Comparison of ENCODE assay signal across 17 cellular contexts in the genomic region with DNA sequence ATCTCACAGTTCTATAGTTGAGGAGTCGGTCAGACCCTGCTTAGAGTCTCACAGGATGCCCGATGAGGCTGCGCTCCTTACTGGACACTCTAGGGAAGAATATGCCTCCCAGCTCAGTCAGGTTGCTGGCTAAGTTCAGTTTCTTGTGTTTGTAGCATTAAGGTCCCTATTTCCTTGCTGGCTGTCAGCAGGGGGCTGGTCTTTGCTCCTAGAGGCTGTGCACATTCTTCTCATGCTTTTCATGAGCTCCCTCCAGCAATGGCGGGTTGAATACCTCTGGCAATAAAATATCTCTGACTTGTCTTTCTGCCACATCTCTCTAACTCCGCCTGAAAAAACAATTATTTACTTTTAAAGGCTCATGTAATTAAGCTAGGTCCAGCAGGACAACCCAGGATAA.
DNase-seq lines count a peak whose midpoint lies in the region; ATAC-seq, FAIRE-seq and TF ChIP-seq lines count a peak whose summit lies in the region.
"Had no signal": no experiment of that assay in that cellular context is flagged by ENCODE, and none has a peak within 500 bp of the region (broad histone marks: within the 10 kb centered on the region; RNA-seq: fewer than 3 reads in every experiment).

No MANE protein-coding gene starts in this region.

- intact Hi-C loops in kidney (cut with DNase I): no loop called here

- no peaks in the 10 kb centered on the region for H3K9me3 ChIP-seq in kidney (ENCODE audit: control insufficient read depth in 1 of 2, low read length in 2 of 2)
- H3K9me3 ChIP-seq: A549; BLaER1 treated with 17β-estradiol and CSF1 and Interleukin-3, amounts not matched to agents 10 nM and 100 nM; MG63 had no signal

- no peak for FAIRE-seq in kidney (lab: Jason Lieb, UNC)
- FAIRE-seq: A549, GM19239 had no signal

- no peaks in the 10 kb centered on the region for H3K27me3 Mint-ChIP-seq in WTC11 (ENCODE audit: low read depth)

- no peaks in the 10 kb centered on the region for H3K9me3 Mint-ChIP-seq in WTC11
- H3K9me3 Mint-ChIP-seq: CD8-positive, alpha-beta memory T cell had no signal

- ATAC-seq in WTC11: peak; percentile 67
- no peak for ATAC-seq in HG02970 (IDR thresholded peaks at IDR 0.05; ENCODE audit: low FRiP score, unreplicated experiment)
- ATAC-seq in HG03097 (IDR thresholded peaks at IDR 0.05; ENCODE audit: low FRiP score, unreplicated experiment): no peak
- ATAC-seq: A549, HCT116 had no signal

- DNase-seq in ELF-1 (ENCODE audit: low read depth, low spot score) (peak; percentile 66), WTC11 (ENCODE audit: low spot score) (peak; percentile 28), kidney tubule cell (ENCODE audit: low spot score) (peak; percentile 15), renal cortical epithelial cell (ENCODE audit: low read depth) (peak; percentile 55), kidney (no peak)
- DNase-seq: CD8-positive, alpha-beta memory T cell; MG63; NCI-H1092; NCI-H2081 treated with DMSO at 0.1 percent for 48 hours; NCI-H524 had no signal

- H3K36me3 Mint-ChIP-seq in WTC11: no peaks in the 10 kb centered on the region
- H3K36me3 Mint-ChIP-seq: CD8-positive, alpha-beta memory T cell had no signal

- CTCF ChIA-PET in WTC11 (lab: Charles Lee): interaction anchor here (0.8 to 2.2 kb wide), 5 partner anchors 9 to 451 kb away, joined by 3 to 8 read pairs (median 3); no protein-coding TSS in a partner anchor

- peaks cover 42% of the 10 kb centered on the region for H3K4me1 Mint-ChIP-seq in WTC11
- H3K4me1 Mint-ChIP-seq: CD8-positive, alpha-beta memory T cell had no signal

- H3K4me3 ChIP-seq in kidney (ENCODE audit: low read length in 2 of 2): no peak overlapping the region
- H3K4me3 ChIP-seq: A549; BLaER1 treated with 17β-estradiol and CSF1 and Interleukin-3, amounts not matched to agents 10 nM and 100 nM; MG63 had no signal

- no peaks in the 10 kb centered on the region for H3K4me1 ChIP-seq in kidney (ENCODE audit: control insufficient read depth in 1 of 2, insufficient read depth in 1 of 2, low read depth in 1 of 2, low read length in 2 of 2)
- H3K4me1 ChIP-seq: A549; BLaER1 treated with 17β-estradiol and CSF1 and Interleukin-3, amounts not matched to agents 10 nM and 100 nM had no signal

- no peak overlapping the region for H3K4me3 Mint-ChIP-seq in WTC11
- H3K4me3 Mint-ChIP-seq: CD8-positive, alpha-beta memory T cell had no signal

- H3K27ac Mint-ChIP-seq in WTC11: no peak overlapping the region
- H3K27ac Mint-ChIP-seq: CD8-positive, alpha-beta memory T cell had no signal

- POLR2A ChIA-PET in WTC11 (lab: Charles Lee): no interaction called here

- no peak overlapping the region for H3K27ac ChIP-seq in kidney (ENCODE audit: low read depth in 2 of 2, low read length in 2 of 2)
- H3K27ac ChIP-seq: A549; BLaER1 treated with 17β-estradiol and CSF1 and Interleukin-3, amounts not matched to agents 10 nM and 100 nM; KMS-11 had no signal

- no peak overlapping the region for H3K9ac ChIP-seq in kidney (ENCODE audit: low read length in 2 of 2)
- H3K9ac ChIP-seq: BLaER1 treated with 17β-estradiol and CSF1 and Interleukin-3, amounts not matched to agents 10 nM and 100 nM; KMS-11 had no signal

- no peak for TF ChIP-seq CTCF in WTC11 (IDR thresholded peaks at IDR 0.05)
- no peak for TF ChIP-seq CTCF in kidney (IDR thresholded peaks at IDR 0.05; ENCODE audit: borderline replicate concordance, extremely low read depth, insufficient read depth)

- no peaks in the 10 kb centered on the region for H3K36me3 ChIP-seq in kidney (ENCODE audit: control insufficient read depth in 1 of 2, insufficient read depth in 2 of 2, low read length in 2 of 2)
- H3K36me3 ChIP-seq: BLaER1 treated with 17β-estradiol and CSF1 and Interleukin-3, amounts not matched to agents 10 nM and 100 nM; MG63 had no signal

TF ChIP-seq in WTC11, 78 proteins besides CTCF, POLR2A, EP300 and RAD21:
- no peak for TF ChIP-seq FOXP1 (CRISPR knock-in tag; IDR thresholded peaks at IDR 0.05; ENCODE audit: borderline replicate concordance)
- TF ChIP-seq, protein P1, sequence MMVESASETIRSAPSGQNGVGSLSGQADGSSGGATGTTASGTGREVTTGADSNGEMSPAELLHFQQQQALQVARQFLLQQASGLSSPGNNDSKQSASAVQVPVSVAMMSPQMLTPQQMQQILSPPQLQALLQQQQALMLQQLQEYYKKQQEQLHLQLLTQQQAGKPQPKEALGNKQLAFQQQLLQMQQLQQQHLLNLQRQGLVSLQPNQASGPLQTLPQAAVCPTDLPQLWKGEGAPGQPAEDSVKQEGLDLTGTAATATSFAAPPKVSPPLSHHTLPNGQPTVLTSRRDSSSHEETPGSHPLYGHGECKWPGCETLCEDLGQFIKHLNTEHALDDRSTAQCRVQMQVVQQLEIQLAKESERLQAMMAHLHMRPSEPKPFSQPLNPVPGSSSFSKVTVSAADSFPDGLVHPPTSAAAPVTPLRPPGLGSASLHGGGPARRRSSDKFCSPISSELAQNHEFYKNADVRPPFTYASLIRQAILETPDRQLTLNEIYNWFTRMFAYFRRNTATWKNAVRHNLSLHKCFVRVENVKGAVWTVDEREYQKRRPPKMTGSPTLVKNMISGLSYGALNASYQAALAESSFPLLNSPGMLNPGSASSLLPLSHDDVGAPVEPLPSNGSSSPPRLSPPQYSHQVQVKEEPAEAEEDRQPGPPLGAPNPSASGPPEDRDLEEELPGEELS (CRISPR knock-in tag; IDR thresholded peaks at IDR 0.05): no peak
- TF ChIP-seq, protein P2, sequence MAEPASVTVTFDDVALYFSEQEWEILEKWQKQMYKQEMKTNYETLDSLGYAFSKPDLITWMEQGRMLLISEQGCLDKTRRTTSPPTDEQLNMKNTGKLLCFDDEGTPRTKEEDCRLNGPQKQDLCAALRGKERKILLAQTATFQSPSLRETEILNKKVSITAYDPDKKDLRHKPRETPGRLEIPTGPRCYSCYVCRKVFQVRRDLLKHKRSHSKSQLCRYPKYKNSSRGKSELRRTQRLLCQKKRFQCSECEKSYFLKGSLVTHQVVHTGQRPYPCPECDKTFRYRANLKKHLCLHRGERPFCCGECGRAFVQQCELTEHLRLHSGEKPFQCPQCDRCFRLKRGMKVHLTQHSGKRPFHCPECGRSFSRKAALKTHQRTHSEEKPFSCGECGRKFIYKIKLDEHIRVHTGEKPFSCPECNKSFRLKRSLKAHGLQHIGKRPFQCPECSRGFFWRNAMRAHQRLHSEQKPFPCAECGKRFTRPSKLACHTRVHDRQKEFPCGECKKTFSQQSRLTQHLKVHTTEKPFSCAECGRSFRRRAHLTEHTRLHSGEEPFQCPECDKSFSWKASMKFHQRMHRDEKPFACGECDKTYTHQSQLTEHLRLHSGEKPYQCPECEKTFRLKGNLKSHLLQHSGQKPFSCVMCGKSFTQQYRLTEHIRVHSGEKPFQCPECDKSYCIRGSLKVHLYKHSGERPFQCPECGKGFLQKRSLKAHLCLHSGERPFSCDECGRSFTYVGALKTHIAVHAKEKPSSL (CRISPR knock-in tag; conservative IDR thresholded peaks at IDR 0.05): no peak
